In the genomic region with DNA sequence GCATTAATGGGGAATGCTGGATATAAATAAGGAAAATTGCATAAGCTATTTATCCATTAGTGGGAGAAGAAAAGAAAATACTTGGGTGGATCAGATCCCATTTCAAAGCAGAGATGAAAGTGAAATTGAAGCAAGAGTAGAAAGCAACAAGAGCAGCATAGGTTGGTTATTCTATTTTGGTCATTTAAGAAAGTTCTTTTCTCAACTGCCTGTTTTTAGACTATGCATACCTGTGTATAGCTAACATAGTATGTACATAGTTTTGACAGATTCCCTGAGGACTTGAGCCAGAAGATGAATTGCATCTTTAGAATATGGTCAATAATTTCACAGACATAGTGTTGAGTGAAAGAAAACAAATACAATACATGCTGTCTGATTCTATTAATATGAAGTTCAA, we compare ENCODE assay signal across 21 cellular contexts. TPM values are rescaled to one million over a fixed set of nuclear protein-coding genes. Genes with fewer than 3 reads are reported as not detected.
DNase-seq lines count a peak whose midpoint lies in the region; ATAC-seq and TF ChIP-seq lines count a peak whose summit lies in the region.
"Had no signal": no experiment of that assay in that cellular context is flagged by ENCODE, and none has a peak within 500 bp of the region (broad histone marks: within the 10 kb centered on the region; RNA-seq: fewer than 3 reads in every experiment).

No MANE protein-coding gene starts in this region.

- peaks cover 4% of the 10 kb centered on the region for H3K27me3 Mint-ChIP-seq in stimulated activated naive CD8-positive, alpha-beta T cell treated with anti-CD3 and anti-CD28 coated beads, Interleukin-15, Interleukin-2, amounts not matched to agents 100 ng/mL and 50 ng/mL, for 24 hours
- peaks cover 4% of the 10 kb centered on the region for H3K27me3 Mint-ChIP-seq in activated naive CD8-positive, alpha-beta T cell treated with anti-CD3 and anti-CD28 coated beads, Interleukin-2, amount 50 U/mL, for 24 hours

- H3K27ac ChIP-seq in sigmoid colon, result no peak overlapping the region
- H3K27ac ChIP-seq: esophagus squamous epithelium, HL-60, neutrophil, thoracic aorta had no signal

- peaks cover 5% of the 10 kb centered on the region for H3K9me3 Mint-ChIP-seq in stimulated activated naive CD8-positive, alpha-beta T cell treated with anti-CD3 and anti-CD28 coated beads, Interleukin-15, Interleukin-2, amounts not matched to agents 100 ng/mL and 50 ng/mL, for 24 hours
- H3K9me3 Mint-ChIP-seq in activated naive CD8-positive, alpha-beta T cell treated with anti-CD3 and anti-CD28 coated beads, Interleukin-2, amount 50 U/mL, for 24 hours, result peaks cover 5% of the 10 kb centered on the region

- no peaks in the 10 kb centered on the region for H3K9me3 ChIP-seq in sigmoid colon
- H3K9me3 ChIP-seq: esophagus squamous epithelium, MG63, neutrophil, thoracic aorta had no signal

- TF ChIP-seq CTCF in sigmoid colon (IDR thresholded peaks at IDR 0.05), result no peak

- H3K27me3 ChIP-seq in sigmoid colon, result no peaks in the 10 kb centered on the region
- H3K27me3 ChIP-seq: esophagus squamous epithelium, MG63, neutrophil had no signal

- peaks cover 5% of the 10 kb centered on the region for H3K36me3 Mint-ChIP-seq in stimulated activated naive CD8-positive, alpha-beta T cell treated with anti-CD3 and anti-CD28 coated beads, Interleukin-15, Interleukin-2, amounts not matched to agents 100 ng/mL and 50 ng/mL, for 24 hours (ENCODE audit: low read depth)
- peaks cover 6% of the 10 kb centered on the region for H3K36me3 Mint-ChIP-seq in activated naive CD8-positive, alpha-beta T cell treated with anti-CD3 and anti-CD28 coated beads, Interleukin-2, amount 50 U/mL, for 24 hours (ENCODE audit: low read depth)

- no peaks in the 10 kb centered on the region for H3K36me3 ChIP-seq in sigmoid colon
- H3K36me3 ChIP-seq: esophagus squamous epithelium, MG63, neutrophil, thoracic aorta had no signal

- H3K4me3 Mint-ChIP-seq in stimulated activated naive CD8-positive, alpha-beta T cell treated with anti-CD3 and anti-CD28 coated beads, Interleukin-15, Interleukin-2, amounts not matched to agents 100 ng/mL and 50 ng/mL, for 24 hours, result no peak overlapping the region
- H3K4me3 Mint-ChIP-seq in activated naive CD8-positive, alpha-beta T cell treated with anti-CD3 and anti-CD28 coated beads, Interleukin-2, amount 50 U/mL, for 24 hours, result no peak overlapping the region

- ATAC-seq in stimulated activated naive CD8-positive, alpha-beta T cell treated with anti-CD3 and anti-CD28 coated beads, Interleukin-15, Interleukin-2, amounts not matched to agents 100 U/mL and 50 U/mL, for 24 hours, result no peak
- peak; percentile 31 for ATAC-seq in HG03196 (IDR thresholded peaks at IDR 0.05; ENCODE audit: unreplicated experiment)
- no peak for ATAC-seq in activated naive CD8-positive, alpha-beta T cell treated with anti-CD3 and anti-CD28 coated beads, Interleukin-2, amount 50 U/mL, for 24 hours
- ATAC-seq: left lobe of liver had no signal

- no peak for TF ChIP-seq EP300 in sigmoid colon (IDR thresholded peaks at IDR 0.05)

- H3K4me1 ChIP-seq in sigmoid colon, result no peaks in the 10 kb centered on the region

- no peak for TF ChIP-seq POLR2A in sigmoid colon (IDR thresholded peaks at IDR 0.05)

- intact Hi-C loops in sigmoid colon (cut with DNase I), result no loop called here

- DNase-seq in stimulated activated naive CD8-positive, alpha-beta T cell treated with anti-CD3 and anti-CD28 coated beads, Interleukin-15, Interleukin-2, amounts not matched to agents 100 U/mL and 50 U/mL, for 24 hours, result no peak
- DNase-seq in activated naive CD8-positive, alpha-beta T cell treated with anti-CD3 and anti-CD28 coated beads, Interleukin-2, amount 50 U/mL, for 24 hours, result no peak
- DNase-seq in NCI-H82 treated with DMSO at 0.1 percent for 48 hours (lab: John Stamatoyannopoulos, UW; ENCODE audit: unreplicated experiment) (no peak), sigmoid colon (no peak), iPS-NIHi7 (ENCODE audit: extremely low spot score) (no peak), kidney tubule cell (ENCODE audit: low spot score) (no peak)
- DNase-seq: COR-L47; effector memory CD4-positive, alpha-beta T cell; esophagus squamous epithelium; NCI-H1436 treated with DMSO at 0.1 percent for 48 hours; NCI-H226; NCI-H82; stimulated activated CD8-positive, alpha-beta memory T cell treated with anti-CD3 and anti-CD28 coated beads, Interleukin-4, amount 100 ng/mL, for 48 hours; T-helper 9 cell had no signal

- peaks cover 77% of the 10 kb centered on the region for H3K4me1 Mint-ChIP-seq in stimulated activated naive CD8-positive, alpha-beta T cell treated with anti-CD3 and anti-CD28 coated beads, Interleukin-15, Interleukin-2, amounts not matched to agents 100 ng/mL and 50 ng/mL, for 24 hours (ENCODE audit: low read depth)
- H3K4me1 Mint-ChIP-seq in activated naive CD8-positive, alpha-beta T cell treated with anti-CD3 and anti-CD28 coated beads, Interleukin-2, amount 50 U/mL, for 24 hours, result peaks cover 74% of the 10 kb centered on the region

- peak overlapping the region; percentile 10 for H3K27ac Mint-ChIP-seq in stimulated activated naive CD8-positive, alpha-beta T cell treated with anti-CD3 and anti-CD28 coated beads, Interleukin-15, Interleukin-2, amounts not matched to agents 100 ng/mL and 50 ng/mL, for 24 hours
- peak overlapping the region; percentile 50 for H3K27ac Mint-ChIP-seq in activated naive CD8-positive, alpha-beta T cell treated with anti-CD3 and anti-CD28 coated beads, Interleukin-2, amount 50 U/mL, for 24 hours

- no peak overlapping the region for H3K4me3 ChIP-seq in sigmoid colon
- H3K4me3 ChIP-seq: esophagus squamous epithelium, MG63, thoracic aorta had no signal

RNA-seq across cellular contexts. Expression of a gene that starts 29.0 kb away (rescaled TPM):
- 10 to 100 TPM; 29.3 to 46.1 (median 43.9) TPM for total RNA-seq in sigmoid colon
- polyA plus RNA-seq in sigmoid colon, result 10 to 100 TPM in 1 of 3 donors, 1 to 10 TPM in 2; 2.4 to 10.5 (median 4.9) TPM

RNA-seq across cellular contexts. Expression of a gene that starts 48.2 kb away (rescaled TPM):
- 100 to 1,000 TPM in 1 of 4 donors, 10 to 100 TPM in 3; 74.2 to 112 (median 90.3) TPM for total RNA-seq in sigmoid colon
- 100 to 1,000 TPM; 291 to 468 (median 344) TPM for polyA plus RNA-seq in sigmoid colon
